1 cellular context compared by ENCODE assay signal in genomic region chr16:50254072-50254471, GRCh38.
TF ChIP-seq lines count a peak whose summit lies in the region.

No MANE protein-coding gene starts in this region.

TF ChIP-seq in H1, 55 proteins besides CTCF, POLR2A, EP300 and RAD21:
- TF ChIP-seq ASH2L (IDR thresholded peaks at IDR 0.05; ENCODE audit: low read length) (no peak), CHD2 (IDR thresholded peaks at IDR 0.05; ENCODE audit: low read length) (no peak), TCF12 (IDR thresholded peaks at IDR 0.05; ENCODE audit: low read depth, low read length) (no peak), JUN (IDR thresholded peaks at IDR 0.05; ENCODE audit: low read depth, low read length) (no peak), EZH2 (IDR thresholded peaks at IDR 0.05; ENCODE audit: low read depth, low read length, severe bottlenecking) (no peak), CHD7 (IDR thresholded peaks at IDR 0.05; ENCODE audit: insufficient replicate concordance, low read length) (no peak), HDAC2 (IDR thresholded peaks at IDR 0.05; ENCODE audit: borderline replicate concordance in 1 of 2, low read depth in 2 of 2, low read length in 2 of 2) (no peak), BRCA1 (IDR thresholded peaks at IDR 0.05; ENCODE audit: low read depth, low read length) (no peak), TAF1 (IDR thresholded peaks at IDR 0.05; ENCODE audit: low read depth, low read length) (no peak), SIX5 (IDR thresholded peaks at IDR 0.05; ENCODE audit: low read depth, low read length) (no peak), SP4 (IDR thresholded peaks at IDR 0.05; ENCODE audit: low read length) (no peak), SP1 (IDR thresholded peaks at IDR 0.05; ENCODE audit: low read depth, low read length) (no peak), TAF7 (optimal IDR thresholded peaks at IDR 0.05; ENCODE audit: borderline replicate concordance, low read depth, low read length) (no peak), PHF8 (conservative IDR thresholded peaks at IDR 0.05; ENCODE audit: low read depth, low read length) (no peak), YY1 (IDR thresholded peaks at IDR 0.05; ENCODE audit: low read depth, low read length) (no peak), CBX8 (IDR thresholded peaks at IDR 0.05; ENCODE audit: borderline replicate concordance, low read depth, low read length) (no peak), KDM1A (IDR thresholded peaks at IDR 0.05; ENCODE audit: borderline replicate concordance, low read length) (no peak), RBBP5 (IDR thresholded peaks at IDR 0.05; ENCODE audit: borderline replicate concordance, low read depth, low read length) (no peak)
